ENCODE assay signal across 28 cellular contexts in the genomic region with DNA sequence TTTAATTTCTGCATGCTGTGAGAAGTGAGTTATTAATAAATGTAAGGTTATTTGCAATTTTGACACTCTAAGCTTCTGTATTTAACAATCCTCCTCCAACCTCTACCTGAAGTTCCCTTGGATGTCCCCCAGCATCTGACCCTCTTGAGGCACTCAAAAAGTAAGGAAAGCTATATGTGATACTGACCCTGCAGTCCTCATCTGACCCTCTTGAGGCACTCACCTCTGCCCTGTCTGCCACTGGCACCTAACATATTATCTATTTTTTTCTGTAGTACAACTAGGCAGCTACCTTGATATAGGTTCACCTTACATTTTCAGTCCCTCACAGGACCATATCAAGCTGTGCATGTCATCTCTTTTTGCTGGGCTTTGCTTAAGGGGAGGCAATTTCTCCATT.
"Had no signal": no experiment of that assay in that cellular context is flagged by ENCODE, and none has a peak within 500 bp of the region (broad histone marks: within the 10 kb centered on the region; RNA-seq: fewer than 3 reads in every experiment).

No MANE protein-coding gene starts in this region.

- H3K27me3 ChIP-seq: neutrophil, pancreas, spleen, stomach, testis, tibial artery, transverse colon, upper lobe of right lung, uterus had no signal

- H3K27ac ChIP-seq: neutrophil, pancreas, prostate gland, skin epidermis, spleen, stomach, testis, tibial artery, transverse colon, upper lobe of right lung, uterus had no signal

- DNase-seq: naive B cell; naive thymus-derived CD8-positive, alpha-beta T cell; nephron progenitor cell; nucleus accumbens; pancreas; right cardiac atrium; spleen; stimulated activated CD4-positive, alpha-beta T cell treated with anti-CD3 and anti-CD28 coated beads, Interleukin-12 subunit alpha, Interleukin-12 subunit beta, amount 100 ng/mL, for 4 hours; stimulated activated CD4-positive, alpha-beta T cell treated with anti-CD3 and anti-CD28 coated beads, Interleukin-1b, Interleukin-23, amount 100 ng/mL, for 48 hours; stimulated activated CD4-positive, alpha-beta T cell treated with anti-CD3 and anti-CD28 coated beads, Interleukin-4, amount 100 ng/mL, for 1 hour; stimulated activated CD4-positive, alpha-beta T cell treated with anti-CD3 and anti-CD28 coated beads, Interleukin-4, amount 100 ng/mL, for 4 hours; stimulated activated CD8-positive, alpha-beta memory T cell treated with anti-CD3 and anti-CD28 coated beads, Interleukin-4, amount 100 ng/mL, for 48 hours; stimulated activated naive B cell treated with anti-CD40 and anti-IgM and Interleukin-4, amounts not matched to agents 10 μg/mL and 1 μg/mL and 100 μg/mL, for 72 hours; stimulated activated naive CD4-positive, alpha-beta T cell treated with Interleukin-2 at 50 U/mL for 16 hours; stomach; testis; tibial artery; transverse colon; upper lobe of right lung; uterus had no signal

- H3K4me3 Mint-ChIP-seq: naive B cell; naive thymus-derived CD8-positive, alpha-beta T cell; natural killer cell treated with Interleukin-12 subunit alpha and Interleukin-12 subunit beta and Interleukin-15 and Interleukin-18, amount 100 ng/mL, for 72 hours; nephron progenitor cell; neural crest cell; stimulated activated naive B cell treated with anti-CD40 and anti-IgM and Interleukin-4, amounts not matched to agents 10 μg/mL and 1 μg/mL and 100 μg/mL, for 72 hours; type B pancreatic cell had no signal

- H3K4me3 ChIP-seq: pancreas, prostate gland, skin epidermis, smooth muscle cell, spleen, stomach, testis, tibial artery, transverse colon, upper lobe of right lung, uterus had no signal

- H3K9me3 Mint-ChIP-seq: naive B cell; naive thymus-derived CD8-positive, alpha-beta T cell; natural killer cell treated with Interleukin-12 subunit alpha and Interleukin-12 subunit beta and Interleukin-15 and Interleukin-18, amount 100 ng/mL, for 72 hours; nephron progenitor cell; type B pancreatic cell had no signal

- ATAC-seq: naive thymus-derived CD8-positive, alpha-beta T cell; natural killer cell treated with Interleukin-12 subunit alpha and Interleukin-12 subunit beta and Interleukin-15 and Interleukin-18, amount 100 ng/mL, for 72 hours; pancreas; right cardiac atrium; sciatic nerve; stimulated activated naive B cell treated with anti-CD40 and anti-IgM and Interleukin-4, amounts not matched to agents 10 μg/mL and 1 μg/mL and 100 μg/mL, for 72 hours; upper lobe of right lung had no signal

- H3K36me3 Mint-ChIP-seq: naive B cell; naive thymus-derived CD8-positive, alpha-beta T cell; natural killer cell treated with Interleukin-12 subunit alpha and Interleukin-12 subunit beta and Interleukin-15 and Interleukin-18, amount 100 ng/mL, for 72 hours; stimulated activated naive B cell treated with anti-CD40 and anti-IgM and Interleukin-4, amounts not matched to agents 10 μg/mL and 1 μg/mL and 100 μg/mL, for 72 hours; type B pancreatic cell had no signal

- H3K27ac Mint-ChIP-seq: naive B cell; naive thymus-derived CD8-positive, alpha-beta T cell; nephron progenitor cell; stimulated activated naive B cell treated with anti-CD40 and anti-IgM and Interleukin-4, amounts not matched to agents 10 μg/mL and 1 μg/mL and 100 μg/mL, for 72 hours; type B pancreatic cell had no signal

- H3K27me3 Mint-ChIP-seq: naive B cell; natural killer cell treated with Interleukin-12 subunit alpha and Interleukin-12 subunit beta and Interleukin-15 and Interleukin-18, amount 100 ng/mL, for 72 hours; stimulated activated naive B cell treated with anti-CD40 and anti-IgM and Interleukin-4, amounts not matched to agents 10 μg/mL and 1 μg/mL and 100 μg/mL, for 72 hours; type B pancreatic cell had no signal

- H3K4me1 ChIP-seq: pancreas, prostate gland, spleen, stomach, testis, transverse colon, upper lobe of right lung, uterus had no signal

- H3K4me2 ChIP-seq: smooth muscle cell had no signal

- FAIRE-seq: pancreas had no signal

- H3K9me3 ChIP-seq: neutrophil, pancreas, prostate gland, spleen, stomach, testis, tibial artery, transverse colon, upper lobe of right lung, uterus had no signal

- H3K36me3 ChIP-seq: neutrophil, pancreas, prostate gland, spleen, stomach, tibial artery, transverse colon, upper lobe of right lung, uterus had no signal

- H3K4me1 Mint-ChIP-seq: naive B cell; naive thymus-derived CD8-positive, alpha-beta T cell; nephron progenitor cell; neural crest cell had no signal
